16 cellular contexts compared by ENCODE assay signal in the genomic region with DNA sequence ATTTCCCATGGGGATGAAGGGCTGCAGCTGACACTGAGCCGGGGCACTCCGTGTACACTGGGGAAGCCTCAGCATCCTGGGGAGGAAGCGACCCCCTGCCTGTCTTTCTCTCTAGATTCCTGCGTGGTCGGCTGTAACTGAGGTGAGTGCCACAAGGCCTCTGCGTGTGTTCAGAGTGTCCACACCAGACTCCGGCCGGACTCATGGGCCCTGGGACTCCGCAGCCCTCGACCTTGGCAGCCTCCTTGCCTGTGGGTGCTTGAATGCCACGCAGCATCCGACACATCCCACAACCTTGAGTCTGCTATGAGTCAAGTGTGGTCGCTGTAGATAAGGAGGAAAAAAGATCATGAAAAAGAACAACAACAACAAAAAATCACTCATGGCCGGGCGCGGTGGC. TPM values are rescaled to one million over a fixed set of nuclear protein-coding genes. Genes with fewer than 3 reads are reported as not detected.
A peak's percentile ranks its signal among the peaks of the same experiment; 100 is the strongest.
DNase-seq lines count a peak whose midpoint lies in the region; ATAC-seq and TF ChIP-seq lines count a peak whose summit lies in the region.
"Had no signal": no experiment of that assay in that cellular context is flagged by ENCODE, and none has a peak within 500 bp of the region (broad histone marks: within the 10 kb centered on the region; RNA-seq: fewer than 3 reads in every experiment).

No MANE protein-coding gene starts in this region.

- no peaks in the 10 kb centered on the region for H3K27me3 Mint-ChIP-seq in activated T-helper 2 cell treated with anti-CD3 and anti-CD28 coated beads, Interferon-gamma antibody, Interleukin-2, Interleukin-4, amounts not matched to agents 10 μg/mL and 5 μg/mL and 100 μg/mL, durations not matched to agents 14 hours and 24 hours and 36 hours (ENCODE audit: low read depth)
- no peaks in the 10 kb centered on the region for H3K27me3 Mint-ChIP-seq in type B pancreatic cell
- H3K27me3 Mint-ChIP-seq in activated T-cell treated with anti-CD3 and anti-CD28 coated beads, Interleukin-2, amount 50 U/mL, for 4 hours (ENCODE audit: low read depth): peaks cover 19% of the 10 kb centered on the region

- TF ChIP-seq CTCF in type B pancreatic cell (conservative IDR thresholded peaks at IDR 0.05): no peak

- no peaks in the 10 kb centered on the region for H3K36me3 Mint-ChIP-seq in activated T-helper 2 cell treated with anti-CD3 and anti-CD28 coated beads, Interferon-gamma antibody, Interleukin-2, Interleukin-4, amounts not matched to agents 10 μg/mL and 5 μg/mL and 100 μg/mL, durations not matched to agents 14 hours and 24 hours and 36 hours (ENCODE audit: low read depth)
- no peaks in the 10 kb centered on the region for H3K36me3 Mint-ChIP-seq in type B pancreatic cell
- H3K36me3 Mint-ChIP-seq in activated T-cell treated with anti-CD3 and anti-CD28 coated beads, Interleukin-2, amount 50 U/mL, for 4 hours (ENCODE audit: insufficient read depth): no peaks in the 10 kb centered on the region

- H3K4me1 Mint-ChIP-seq in activated T-helper 2 cell treated with anti-CD3 and anti-CD28 coated beads, Interferon-gamma antibody, Interleukin-2, Interleukin-4, amounts not matched to agents 10 μg/mL and 5 μg/mL and 100 μg/mL, durations not matched to agents 14 hours and 24 hours and 36 hours (ENCODE audit: low read depth): no peaks in the 10 kb centered on the region
- no peaks in the 10 kb centered on the region for H3K4me1 Mint-ChIP-seq in type B pancreatic cell (ENCODE audit: unreplicated experiment)
- H3K4me1 Mint-ChIP-seq in activated T-cell treated with anti-CD3 and anti-CD28 coated beads, Interleukin-2, amount 50 U/mL, for 4 hours (ENCODE audit: low read depth): no peaks in the 10 kb centered on the region

- no peaks in the 10 kb centered on the region for H3K9me3 Mint-ChIP-seq in activated T-helper 2 cell treated with anti-CD3 and anti-CD28 coated beads, Interferon-gamma antibody, Interleukin-2, Interleukin-4, amounts not matched to agents 10 μg/mL and 5 μg/mL and 100 μg/mL, durations not matched to agents 14 hours and 24 hours and 36 hours
- no peaks in the 10 kb centered on the region for H3K9me3 Mint-ChIP-seq in type B pancreatic cell
- no peaks in the 10 kb centered on the region for H3K9me3 Mint-ChIP-seq in activated T-cell treated with anti-CD3 and anti-CD28 coated beads, Interleukin-2, amount 50 U/mL, for 4 hours

- no peak overlapping the region for H3K27ac Mint-ChIP-seq in activated T-helper 2 cell treated with anti-CD3 and anti-CD28 coated beads, Interferon-gamma antibody, Interleukin-2, Interleukin-4, amounts not matched to agents 10 μg/mL and 5 μg/mL and 100 μg/mL, durations not matched to agents 14 hours and 24 hours and 36 hours
- no peak overlapping the region for H3K27ac Mint-ChIP-seq in type B pancreatic cell

- ATAC-seq in left cardiac atrium: no peak
- no peak for ATAC-seq in activated T-cell treated with anti-CD3 and anti-CD28 coated beads, Interleukin-2, amount 50 U/mL, for 4 hours
- ATAC-seq: Panc1 had no signal

- intact Hi-C loops in cardiac septum (cut with DNase I) (no loop called here), left cardiac atrium (cut with DNase I) (no loop called here)
- intact Hi-C loops in activated T-helper 2 cell treated with anti-CD3 and anti-CD28 coated beads, Interferon-gamma antibody, Interleukin-2, Interleukin-4, amounts not matched to agents 10 μg/mL and 5 μg/mL and 100 μg/mL, durations not matched to agents 14 hours and 24 hours and 36 hours (cut with micrococcal nuclease): no loop called here

- H3K4me3 Mint-ChIP-seq in activated T-helper 2 cell treated with anti-CD3 and anti-CD28 coated beads, Interferon-gamma antibody, Interleukin-2, Interleukin-4, amounts not matched to agents 10 μg/mL and 5 μg/mL and 100 μg/mL, durations not matched to agents 14 hours and 24 hours and 36 hours (ENCODE audit: low read depth): no peak overlapping the region
- H3K4me3 Mint-ChIP-seq in type B pancreatic cell: no peak overlapping the region
- no peak overlapping the region for H3K4me3 Mint-ChIP-seq in activated T-cell treated with anti-CD3 and anti-CD28 coated beads, Interleukin-2, amount 50 U/mL, for 4 hours

- DNase-seq in cardiac septum (ENCODE audit: low spot score) (peak; percentile 55), left cardiac atrium (no peak), iPS-NIHi11 (ENCODE audit: low spot score) (peak; percentile 4), type B pancreatic cell (ENCODE audit: extremely low spot score, unreplicated experiment) (peak; percentile 40), NCI-H2171 treated with DMSO at 0.1 percent for 48 hours (lab: John Stamatoyannopoulos, UW) (no peak), inferior parietal cortex (ENCODE audit: extremely low spot score) (no peak)
- peak; percentile 5 for DNase-seq in activated T-helper 2 cell treated with anti-CD3 and anti-CD28 coated beads, Interferon-gamma antibody, Interleukin-2, Interleukin-4, amounts not matched to agents 10 μg/mL and 5 μg/mL and 100 μg/mL, durations not matched to agents 14 hours and 24 hours and 36 hours (ENCODE audit: low spot score)
- no peak for DNase-seq in activated T-cell treated with anti-CD3 and anti-CD28 coated beads, Interleukin-2, amount 50 U/mL, for 4 hours
- DNase-seq: 8988T, COR-L47, NCI-H1436 treated with DMSO at 0.1 percent for 48 hours, NCI-H2107, NCI-H446, NCI-H82, Right ventricle myocardium superior had no signal

RNA-seq across cellular contexts. Expression of gene PAEP, which starts 23.4 kb away (rescaled TPM):
- total RNA-seq in cardiac septum (not detected), left cardiac atrium (not detected), type B pancreatic cell (ENCODE audit: low replicate concordance) (not detected in 2 replicates)
- not detected in 2 replicates for total RNA-seq in activated T-helper 2 cell treated with anti-CD3 and anti-CD28 coated beads, Interferon-gamma antibody, Interleukin-2, Interleukin-4, amounts not matched to agents 10 μg/mL and 5 μg/mL and 100 μg/mL, durations not matched to agents 14 hours and 24 hours and 36 hours
- total RNA-seq in activated T-cell treated with anti-CD3 and anti-CD28 coated beads, Interleukin-2, amount 50 U/mL, for 4 hours: not detected
- total RNA-seq: Right ventricle myocardium superior had no signal

RNA-seq across cellular contexts. Expression of gene OBP2A, which starts 39.0 kb away (rescaled TPM):
- total RNA-seq in cardiac septum (not detected), left cardiac atrium (not detected), type B pancreatic cell (ENCODE audit: low replicate concordance) (not detected in 2 replicates)
- not detected in 2 replicates for total RNA-seq in activated T-helper 2 cell treated with anti-CD3 and anti-CD28 coated beads, Interferon-gamma antibody, Interleukin-2, Interleukin-4, amounts not matched to agents 10 μg/mL and 5 μg/mL and 100 μg/mL, durations not matched to agents 14 hours and 24 hours and 36 hours
- total RNA-seq in activated T-cell treated with anti-CD3 and anti-CD28 coated beads, Interleukin-2, amount 50 U/mL, for 4 hours: not detected
- total RNA-seq: Right ventricle myocardium superior had no signal

RNA-seq across cellular contexts. Expression of gene GLT6D1, which starts 54.4 kb away (rescaled TPM):
- total RNA-seq in cardiac septum: not detected
- not detected for total RNA-seq in left cardiac atrium
- total RNA-seq in activated T-helper 2 cell treated with anti-CD3 and anti-CD28 coated beads, Interferon-gamma antibody, Interleukin-2, Interleukin-4, amounts not matched to agents 10 μg/mL and 5 μg/mL and 100 μg/mL, durations not matched to agents 14 hours and 24 hours and 36 hours: not detected in 2 replicates
- not detected in 2 replicates for total RNA-seq in type B pancreatic cell (ENCODE audit: low replicate concordance)
- not detected for total RNA-seq in activated T-cell treated with anti-CD3 and anti-CD28 coated beads, Interleukin-2, amount 50 U/mL, for 4 hours
- total RNA-seq: Right ventricle myocardium superior had no signal

Comparison
In these comparisons a context has a peak if more than half of its experiments do, and no peak if none do; other contexts are left out.
1. DNase-seq: peak in cardiac septum (single experiment), activated T-helper 2 cell treated with anti-CD3 and anti-CD28 coated beads, Interferon-gamma antibody, Interleukin-2, Interleukin-4, amounts not matched to agents 10 μg/mL and 5 μg/mL and 100 μg/mL, durations not matched to agents 14 hours and 24 hours and 36 hours (single experiment), iPS-NIHi11 (single experiment) and type B pancreatic cell (single experiment); none in left cardiac atrium (single experiment), NCI-H2171 treated with DMSO at 0.1 percent for 48 hours (single experiment), inferior parietal cortex (single experiment) and activated T-cell treated with anti-CD3 and anti-CD28 coated beads, Interleukin-2, amount 50 U/mL, for 4 hours (single experiment).